In the genomic region with DNA sequence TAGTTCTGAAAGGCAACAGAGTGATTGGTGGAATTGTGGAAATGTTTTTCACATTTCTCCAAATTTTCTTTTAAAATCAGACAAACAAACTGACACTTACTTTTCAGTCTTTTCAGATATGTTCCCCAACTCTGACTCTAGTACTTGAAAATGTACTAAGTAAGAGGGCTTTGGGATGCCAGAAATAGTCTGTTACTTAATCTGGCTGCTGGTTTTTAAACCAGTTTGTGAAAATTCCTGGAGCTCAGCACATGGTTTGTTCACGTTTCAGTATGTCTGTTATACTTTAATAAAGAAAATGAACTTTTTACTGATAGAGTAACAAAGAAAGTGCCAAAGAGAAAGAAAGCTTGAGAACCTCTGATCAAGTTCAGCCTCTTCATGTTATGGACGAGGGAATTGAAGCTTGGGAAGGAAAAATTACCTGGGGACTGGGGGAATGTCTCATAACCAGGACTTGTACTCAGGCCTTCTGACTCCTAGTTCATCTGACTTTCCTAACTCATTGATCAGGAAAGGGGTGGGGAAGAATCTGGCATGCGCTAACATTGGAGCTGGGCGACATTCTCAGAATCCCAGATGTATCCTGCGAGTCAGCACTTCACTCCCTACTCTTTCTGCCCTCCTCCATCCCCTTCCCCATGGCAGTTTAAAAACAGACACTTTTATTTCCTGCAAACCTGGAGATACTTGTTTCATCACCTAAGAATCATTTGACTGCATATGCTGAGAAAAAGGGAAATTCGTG, we compare ENCODE assay signal across 20 cellular contexts. TPM values are rescaled to one million over a fixed set of nuclear protein-coding genes. Genes with fewer than 3 reads are reported as not detected.
A peak's percentile ranks its signal among the peaks of the same experiment; 100 is the strongest.
DNase-seq lines count a peak whose midpoint lies in the region; ATAC-seq, FAIRE-seq and TF ChIP-seq lines count a peak whose summit lies in the region.
"Had no signal": no experiment of that assay in that cellular context is flagged by ENCODE, and none has a peak within 500 bp of the region (broad histone marks: within the 10 kb centered on the region; RNA-seq: fewer than 3 reads in every experiment).

No MANE protein-coding gene starts in this region.

- FAIRE-seq in D721Med (lab: Jason Lieb, UNC), result no peak

- H3K4me1 Mint-ChIP-seq in HFFc6 (ENCODE audit: low read depth), result peaks cover 31% of the 10 kb centered on the region
- peaks cover 48% of the 10 kb centered on the region for H3K4me1 Mint-ChIP-seq in brain
- H3K4me1 Mint-ChIP-seq in nephron, result peaks cover 23% of the 10 kb centered on the region
- H3K4me1 Mint-ChIP-seq in stimulated activated naive CD8-positive, alpha-beta T cell treated with anti-CD3 and anti-CD28 coated beads, Interleukin-15, amount 100 ng/mL, for 72 hours, result no peaks in the 10 kb centered on the region
- H3K4me1 Mint-ChIP-seq: immature natural killer cell had no signal

- H3K9me3 ChIP-seq in hepatocyte (ENCODE audit: low read depth), result no peaks in the 10 kb centered on the region

- H3K9me3 Mint-ChIP-seq in HFFc6 (no peaks in the 10 kb centered on the region), brain (no peaks in the 10 kb centered on the region), nephron (no peaks in the 10 kb centered on the region)
- H3K9me3 Mint-ChIP-seq in stimulated activated naive CD8-positive, alpha-beta T cell treated with anti-CD3 and anti-CD28 coated beads, Interleukin-15, amount 100 ng/mL, for 72 hours, result no peaks in the 10 kb centered on the region
- H3K9me3 Mint-ChIP-seq: activated naive CD4-positive, alpha-beta T cell treated with anti-CD3 and anti-CD28 coated beads, Interleukin-2, amount 50 U/mL, for 72 hours; immature natural killer cell had no signal

- no peaks in the 10 kb centered on the region for H3K27me3 Mint-ChIP-seq in HFFc6 (ENCODE audit: insufficient read depth)
- peaks cover 3% of the 10 kb centered on the region for H3K27me3 Mint-ChIP-seq in brain
- H3K27me3 Mint-ChIP-seq in nephron (ENCODE audit: low read depth), result peaks cover 17% of the 10 kb centered on the region
- peaks cover 19% of the 10 kb centered on the region for H3K27me3 Mint-ChIP-seq in stimulated activated naive CD8-positive, alpha-beta T cell treated with anti-CD3 and anti-CD28 coated beads, Interleukin-15, amount 100 ng/mL, for 72 hours

- H3K27ac Mint-ChIP-seq in HFFc6 (peak overlapping the region; percentile 34; the same call in 1 of the 2 replicates), brain (peak overlapping the region in 2 of 5 experiments; percentile 22 to 38), nephron (peak overlapping the region in 2 of 3 experiments; percentile 17 to 81)
- peak overlapping the region in 1 of 2 donors; percentile 15 for H3K27ac Mint-ChIP-seq in stimulated activated naive CD8-positive, alpha-beta T cell treated with anti-CD3 and anti-CD28 coated beads, Interleukin-15, amount 100 ng/mL, for 72 hours
- H3K27ac Mint-ChIP-seq: activated naive CD4-positive, alpha-beta T cell treated with anti-CD3 and anti-CD28 coated beads, Interleukin-2, amount 50 U/mL, for 72 hours; immature natural killer cell had no signal

- DNase-seq in HFFc6 (no peak), hepatocyte (ENCODE audit: low spot score) (no peak), NCI-H446 treated with DMSO at 0.1 percent for 48 hours (lab: John Stamatoyannopoulos, UW) (no peak), D721Med (ENCODE audit: insufficient read length, low spot score) (no peak)
- no peak for DNase-seq in stimulated activated naive CD8-positive, alpha-beta T cell treated with anti-CD3 and anti-CD28 coated beads, Interleukin-15, amount 100 ng/mL, for 72 hours
- DNase-seq: activated T-cell treated with anti-CD3 and anti-CD28 coated beads for 4 hours; central memory CD4-positive, alpha-beta T cell; COR-L47; immature natural killer cell; IMR-90; midbrain; NCI-H1930; NCI-H526; SW 1271 had no signal

- H4K20me1 ChIP-seq in hepatocyte (ENCODE audit: insufficient read depth, poor library complexity, severe bottlenecking), result no peaks in the 10 kb centered on the region

- no peaks in the 10 kb centered on the region for H3K36me3 Mint-ChIP-seq in HFFc6 (ENCODE audit: low read depth)
- no peaks in the 10 kb centered on the region for H3K36me3 Mint-ChIP-seq in brain
- H3K36me3 Mint-ChIP-seq in nephron (ENCODE audit: low read depth), result no peaks in the 10 kb centered on the region
- H3K36me3 Mint-ChIP-seq: activated naive CD4-positive, alpha-beta T cell treated with anti-CD3 and anti-CD28 coated beads, Interleukin-2, amount 50 U/mL, for 72 hours; immature natural killer cell had no signal

- H3K4me1 ChIP-seq in hepatocyte (ENCODE audit: insufficient read depth), result peaks cover 19% of the 10 kb centered on the region

- no peaks in the 10 kb centered on the region for H3K36me3 ChIP-seq in hepatocyte (replicated peaks; ENCODE audit: insufficient read depth, low read depth)

- H3K4me3 ChIP-seq in hepatocyte, result no peak overlapping the region
- H3K4me3 ChIP-seq: skin epidermis had no signal

- H3K4me2 ChIP-seq in hepatocyte, result peak overlapping the region; percentile 22

- H3K4me3 Mint-ChIP-seq in HFFc6 (no peak overlapping the region), brain (peak overlapping the region in 3 of 5 experiments; percentile 3 to 47 (median 25)), nephron (peak overlapping the region; percentile 1 to 55 (median 17))
- no peak overlapping the region for H3K4me3 Mint-ChIP-seq in stimulated activated naive CD8-positive, alpha-beta T cell treated with anti-CD3 and anti-CD28 coated beads, Interleukin-15, amount 100 ng/mL, for 72 hours
- H3K4me3 Mint-ChIP-seq: immature natural killer cell had no signal

- no peaks in the 10 kb centered on the region for H3K27me3 ChIP-seq in hepatocyte

- H3K9me2 ChIP-seq in hepatocyte (replicated peaks; ENCODE audit: insufficient read depth), result no peaks in the 10 kb centered on the region

- H3K79me2 ChIP-seq in hepatocyte, result no peaks in the 10 kb centered on the region

- TF ChIP-seq CTCF in HFFc6 (IDR thresholded peaks at IDR 0.05) (no peak), brain (conservative IDR thresholded peaks at IDR 0.05) (no peak), hepatocyte (IDR thresholded peaks at IDR 0.05; ENCODE audit: poor library complexity) (no peak), nephron (IDR thresholded peaks at IDR 0.05; ENCODE audit: unreplicated experiment in 3 of 3) (no peak), D721Med (IDR thresholded peaks at IDR 0.05; ENCODE audit: insufficient read depth, missing control alignments) (no peak)

- WGBS in hepatocyte (ENCODE audit: low lambda C conversion rate, missing lambda C conversion rate), result 38% methylated on average over 6 of the region's 6 CpGs

- ATAC-seq in stimulated activated naive CD8-positive, alpha-beta T cell treated with anti-CD3 and anti-CD28 coated beads, Interleukin-15, amount 100 ng/mL, for 72 hours, result no peak
- no peak for ATAC-seq in GM18502 (IDR thresholded peaks at IDR 0.05; ENCODE audit: poor library complexity, unreplicated experiment)
- ATAC-seq: activated naive CD4-positive, alpha-beta T cell treated with anti-CD3 and anti-CD28 coated beads, Interleukin-2, amount 50 U/mL, for 72 hours; Panc1 had no signal

- no peak overlapping the region for H2AFZ ChIP-seq in hepatocyte

- peak overlapping the region; percentile 41 for H3K27ac ChIP-seq in hepatocyte
- H3K27ac ChIP-seq: skin epidermis had no signal

RNA-seq across cellular contexts. Expression of gene DNAJC6, which starts 30.8 kb away (rescaled TPM):
- 10 to 100 TPM; 13.5 to 17.7 (median 15.3) TPM for total RNA-seq in HFFc6 (2021; fragmentation: NEBNext Ultra II Directional; extraction: Animal tissue kit (Norgen Biotek cat#: 25700))
- polyA plus RNA-seq in brain (ENCODE audit: insufficient read depth, low read depth, low replicate concordance), result 59.0 TPM
- total RNA-seq in hepatocyte, result 5.7 and 11.2 TPM in 2 replicates
- 6.0 and 9.3 TPM in 2 replicates for polyA plus RNA-seq in hepatocyte

Comparison
In these comparisons a context has a peak if more than half of its experiments do, and no peak if none do; other contexts are left out.
1. H3K4me3 Mint-ChIP-seq: peak in brain (3 of 5) and nephron (3 of 3); none in HFFc6 (single experiment) and stimulated activated naive CD8-positive, alpha-beta T cell treated with anti-CD3 and anti-CD28 coated beads, Interleukin-15, amount 100 ng/mL, for 72 hours (0 of 2).